11 cellular contexts compared by ENCODE assay signal in the genomic region with DNA sequence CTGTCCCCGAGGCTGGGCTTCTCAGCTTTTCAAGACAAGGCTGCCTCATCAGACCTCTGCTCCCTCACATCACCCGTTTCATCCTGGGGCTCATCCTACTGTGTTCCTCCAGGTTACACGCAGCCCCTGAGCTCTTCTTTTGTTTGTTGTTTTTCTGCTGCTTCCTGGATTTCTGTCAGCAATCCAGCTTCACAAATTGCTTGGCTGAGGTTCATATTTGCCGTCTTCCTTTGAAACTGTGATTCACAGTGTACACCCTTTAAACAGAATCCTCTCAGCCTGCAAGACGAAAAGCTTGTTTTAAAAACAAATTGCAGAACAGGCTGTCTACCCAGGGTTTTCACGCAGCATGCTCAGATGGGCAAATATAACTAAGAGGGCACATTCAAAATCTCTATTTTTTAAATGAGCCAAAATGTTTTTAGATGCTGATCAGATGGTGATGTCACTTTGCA. TPM values are rescaled to one million over a fixed set of nuclear protein-coding genes. Genes with fewer than 3 reads are reported as not detected.
DNase-seq lines count a peak whose midpoint lies in the region; ATAC-seq and TF ChIP-seq lines count a peak whose summit lies in the region.
"Had no signal": no experiment of that assay in that cellular context is flagged by ENCODE, and none has a peak within 500 bp of the region (broad histone marks: within the 10 kb centered on the region; RNA-seq: fewer than 3 reads in every experiment).

No MANE protein-coding gene starts in this region.

- H3K4me1 Mint-ChIP-seq in HFFc6 (ENCODE audit: low read depth) = peaks cover 7% of the 10 kb centered on the region
- no peaks in the 10 kb centered on the region for H3K4me1 Mint-ChIP-seq in effector memory CD8-positive, alpha-beta T cell (ENCODE audit: low read depth in 2 of 2)

- H3K36me3 ChIP-seq in HAP-1 (replicated peaks) = no peaks in the 10 kb centered on the region
- H3K36me3 ChIP-seq: tibial nerve had no signal

- no peaks in the 10 kb centered on the region for H3K9me3 ChIP-seq in HAP-1
- H3K9me3 ChIP-seq: tibial nerve had no signal

- in situ Hi-C loops in HAP-1 (cut with MboI; ENCODE audit: low sequenced_read_pairs) = no loop called here

- H3K4me1 ChIP-seq in HAP-1 = no peaks in the 10 kb centered on the region

- no peak; the same call in 1 of the 2 replicates for TF ChIP-seq CTCF in HFFc6 (IDR thresholded peaks at IDR 0.05)

- no peaks in the 10 kb centered on the region for H3K9me3 Mint-ChIP-seq in HFFc6
- H3K9me3 Mint-ChIP-seq in effector memory CD8-positive, alpha-beta T cell = no peaks in the 10 kb centered on the region
- H3K9me3 Mint-ChIP-seq: activated T-cell treated with anti-CD3 and anti-CD28 coated beads, Interleukin-2, amount 50 U/mL, for 72 hours had no signal

- peak; percentile 60 for DNase-seq in HFFc6
- DNase-seq in amniotic epithelial cell (ENCODE audit: low read depth) = peak; percentile 44
- peak; percentile 31 for DNase-seq in globus pallidus (ENCODE audit: low spot score)
- DNase-seq in smooth muscle cell of the brain vasculature (ENCODE audit: low read depth, low spot score) = peak; percentile 88
- no peak for DNase-seq in HAP-1 (ENCODE audit: low spot score in 2 of 2)
- DNase-seq in effector memory CD8-positive, alpha-beta T cell = no peak
- DNase-seq: activated T-cell treated with anti-CD3 and anti-CD28 coated beads, Interleukin-2, amount 50 U/mL, for 72 hours had no signal

- peaks cover 13% of the 10 kb centered on the region; the same call in 1 of the 2 replicates for H3K27me3 Mint-ChIP-seq in HFFc6 (ENCODE audit: insufficient read depth)
- peaks cover 6 to 20% of the 10 kb centered on the region in 2 donors for H3K27me3 Mint-ChIP-seq in effector memory CD8-positive, alpha-beta T cell

- H3K4me3 Mint-ChIP-seq in HFFc6 = peak overlapping the region; percentile 77
- H3K4me3 Mint-ChIP-seq in effector memory CD8-positive, alpha-beta T cell = no peak overlapping the region
- H3K4me3 Mint-ChIP-seq: activated T-cell treated with anti-CD3 and anti-CD28 coated beads, Interleukin-2, amount 50 U/mL, for 72 hours had no signal

- H3K4me3 ChIP-seq in HAP-1 = no peak overlapping the region
- H3K4me3 ChIP-seq: skin epidermis, tibial nerve had no signal

- ATAC-seq in effector memory CD8-positive, alpha-beta T cell (replicated peaks) = no peak
- ATAC-seq in GM18909 (IDR thresholded peaks at IDR 0.05; ENCODE audit: poor library complexity, unreplicated experiment) = no peak
- ATAC-seq in HG02970 (IDR thresholded peaks at IDR 0.05; ENCODE audit: low FRiP score, unreplicated experiment) = no peak
- ATAC-seq: activated T-cell treated with anti-CD3 and anti-CD28 coated beads, Interleukin-2, amount 50 U/mL, for 72 hours had no signal

- no peaks in the 10 kb centered on the region for H3K36me3 Mint-ChIP-seq in HFFc6 (ENCODE audit: low read depth)
- no peaks in the 10 kb centered on the region for H3K36me3 Mint-ChIP-seq in effector memory CD8-positive, alpha-beta T cell (ENCODE audit: insufficient read depth)

- H3K27ac Mint-ChIP-seq in HFFc6 = 0 out of 2 replicates have a peak overlapping the region, but pooled peaks have one; percentile 5
- no peak overlapping the region for H3K27ac Mint-ChIP-seq in effector memory CD8-positive, alpha-beta T cell
- H3K27ac Mint-ChIP-seq: activated T-cell treated with anti-CD3 and anti-CD28 coated beads, Interleukin-2, amount 50 U/mL, for 72 hours had no signal

- H3K27me3 ChIP-seq in HAP-1 (ENCODE audit: low read depth) = no peaks in the 10 kb centered on the region
- H3K27me3 ChIP-seq: tibial nerve had no signal

RNA-seq across cellular contexts. Expression of gene PARD3, which starts 39.1 kb away (rescaled TPM):
- 10 to 100 TPM; 19.9 to 24.3 (median 23.1) TPM for total RNA-seq in HFFc6 (2021; fragmentation: NEBNext Ultra II Directional; extraction: Animal tissue kit (Norgen Biotek cat#: 25700))

Comparison
In these comparisons a context has a peak if more than half of its experiments do, and no peak if none do; other contexts are left out.
1. DNase-seq: peak in HFFc6 (single experiment), amniotic epithelial cell (single experiment), globus pallidus (single experiment) and smooth muscle cell of the brain vasculature (single experiment); none in HAP-1 (0 of 2) and effector memory CD8-positive, alpha-beta T cell (0 of 3).